ENCODE assay signal across 8 cellular contexts in the genomic region with DNA sequence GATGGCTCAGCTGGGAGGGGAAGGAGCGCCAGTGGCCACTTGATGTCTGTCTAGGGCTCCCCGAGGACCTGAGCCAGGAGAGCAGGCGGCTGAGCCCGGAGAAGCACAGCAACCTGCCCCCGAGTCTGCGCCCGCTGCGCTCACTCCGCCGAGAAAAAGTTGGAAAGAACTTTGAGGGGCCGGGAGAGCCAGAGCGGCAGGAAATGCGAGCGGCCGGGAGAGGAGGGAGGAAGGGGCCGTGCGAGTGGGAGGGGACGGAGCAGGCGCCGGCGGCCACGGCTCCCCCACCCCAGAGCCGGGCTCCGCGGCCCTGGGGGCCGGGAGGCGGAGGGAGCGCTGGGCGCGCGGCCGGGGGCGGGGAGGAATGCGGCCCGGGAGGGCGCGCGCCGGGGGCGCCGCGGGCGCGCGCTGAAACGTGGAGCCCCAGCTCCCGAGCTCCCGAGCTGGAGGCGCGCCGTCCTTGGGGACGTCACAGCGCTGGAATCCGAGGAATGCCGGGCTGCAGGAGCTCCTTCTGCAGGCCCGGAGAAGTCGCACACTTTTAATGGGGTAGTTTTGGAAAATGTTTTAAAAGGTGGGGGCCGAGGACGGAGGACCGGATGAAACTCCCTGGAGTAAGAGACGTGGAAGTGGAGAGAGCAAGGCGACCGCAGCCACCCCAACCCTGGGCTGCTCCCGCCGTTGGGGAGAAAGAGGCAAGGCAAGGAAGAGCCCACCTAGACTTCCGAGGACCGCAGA. TPM values are rescaled to one million over a fixed set of nuclear protein-coding genes. Genes with fewer than 3 reads are reported as not detected.
DNase-seq lines count a peak whose midpoint lies in the region; ATAC-seq lines count a peak whose summit lies in the region.

A gene (minus strand): TSS at position 167 of the 738 bp plus-strand sequence. CDS start 86,799 bp downstream, outside the sequence.

- H3K27me3 Mint-ChIP-seq in activated CD8-positive, alpha-beta memory T cell treated with anti-CD3 and anti-CD28 coated beads, Interleukin-2, amount 10 ng/mL, durations not matched to agents 7 days and 5 days, result peaks cover 83% of the 10 kb centered on the region
- H3K27me3 Mint-ChIP-seq in T-helper 2 cell treated with Interferon-gamma antibody and Interleukin-4, amounts not matched to agents 5 μg/mL and 100 μg/mL, for 36 hours (ENCODE audit: low read depth), result peaks cover 3% of the 10 kb centered on the region

- peak within 1 kb of the TSS; percentile 69 for H3K27ac ChIP-seq in substantia nigra (ENCODE audit: low read depth, low read length, poor library complexity, severe bottlenecking)

- DNase-seq in activated CD8-positive, alpha-beta memory T cell treated with anti-CD3 and anti-CD28 coated beads, Interleukin-2, amount 10 ng/mL, durations not matched to agents 7 days and 5 days, result no peak
- DNase-seq in activated CD8-positive, alpha-beta memory T cell treated with anti-CD3 and anti-CD28 coated beads for 24 hours, result no peak
- DNase-seq in HT-29 (ENCODE audit: low spot score) (peak; percentile 93), epidermal melanocyte (ENCODE audit: insufficient read length, low spot score) (peak; percentile 83), medulla oblongata (ENCODE audit: extremely low spot score) (peak; percentile 72), substantia nigra (lab: John Stamatoyannopoulos, UW) (peak in 42 of 49 donors; percentile 4 to 78 (median 45))
- peak; percentile 41 for DNase-seq in T-helper 2 cell treated with Interferon-gamma antibody and Interleukin-4, amounts not matched to agents 5 μg/mL and 100 μg/mL, for 36 hours (ENCODE audit: low spot score)
- DNase-seq in activated CD4-positive, CD25-positive, alpha-beta regulatory T cell treated with anti-CD3 and anti-CD28 coated beads, Interleukin-2, amount 50 U/mL, for 72 hours, result no peak

- no peak within 1 kb of the TSS for H3K27ac Mint-ChIP-seq in activated CD8-positive, alpha-beta memory T cell treated with anti-CD3 and anti-CD28 coated beads, Interleukin-2, amount 10 ng/mL, durations not matched to agents 7 days and 5 days
- H3K27ac Mint-ChIP-seq in T-helper 2 cell treated with Interferon-gamma antibody and Interleukin-4, amounts not matched to agents 5 μg/mL and 100 μg/mL, for 36 hours, result peak within 1 kb of the TSS; percentile 79

- no peaks in the 10 kb centered on the region for H3K9me3 Mint-ChIP-seq in activated CD8-positive, alpha-beta memory T cell treated with anti-CD3 and anti-CD28 coated beads, Interleukin-2, amount 10 ng/mL, durations not matched to agents 7 days and 5 days (ENCODE audit: low read depth)
- no peaks in the 10 kb centered on the region for H3K9me3 Mint-ChIP-seq in T-helper 2 cell treated with Interferon-gamma antibody and Interleukin-4, amounts not matched to agents 5 μg/mL and 100 μg/mL, for 36 hours

- H3K4me3 Mint-ChIP-seq in activated CD8-positive, alpha-beta memory T cell treated with anti-CD3 and anti-CD28 coated beads, Interleukin-2, amount 10 ng/mL, durations not matched to agents 7 days and 5 days, result peak within 1 kb of the TSS; percentile 60
- peak within 1 kb of the TSS; percentile 91 for H3K4me3 Mint-ChIP-seq in T-helper 2 cell treated with Interferon-gamma antibody and Interleukin-4, amounts not matched to agents 5 μg/mL and 100 μg/mL, for 36 hours

- CTCF ChIA-PET in activated CD8-positive, alpha-beta memory T cell treated with anti-CD3 and anti-CD28 coated beads, Interleukin-2, amount 10 ng/mL, durations not matched to agents 7 days and 5 days (lab: Charles Lee), result no interaction called here

- H3K4me1 Mint-ChIP-seq in activated CD8-positive, alpha-beta memory T cell treated with anti-CD3 and anti-CD28 coated beads, Interleukin-2, amount 10 ng/mL, durations not matched to agents 7 days and 5 days, result peaks cover 5% of the 10 kb centered on the region
- peaks cover 45% of the 10 kb centered on the region for H3K4me1 Mint-ChIP-seq in T-helper 2 cell treated with Interferon-gamma antibody and Interleukin-4, amounts not matched to agents 5 μg/mL and 100 μg/mL, for 36 hours (ENCODE audit: low read depth)

- ATAC-seq in activated CD8-positive, alpha-beta memory T cell treated with anti-CD3 and anti-CD28 coated beads, Interleukin-2, amount 10 ng/mL, durations not matched to agents 7 days and 5 days, result no peak

- H3K36me3 Mint-ChIP-seq in activated CD8-positive, alpha-beta memory T cell treated with anti-CD3 and anti-CD28 coated beads, Interleukin-2, amount 10 ng/mL, durations not matched to agents 7 days and 5 days, result no peaks in the 10 kb centered on the region
- no peaks in the 10 kb centered on the region for H3K36me3 Mint-ChIP-seq in T-helper 2 cell treated with Interferon-gamma antibody and Interleukin-4, amounts not matched to agents 5 μg/mL and 100 μg/mL, for 36 hours (ENCODE audit: low read depth)

RNA-seq across cellular contexts. Expression of the gene that starts here (rescaled TPM):
- 1 to 10 TPM in 1 of 2 experiments, under 1 TPM in 1; 0.32 to 1.1 TPM for total RNA-seq in activated CD8-positive, alpha-beta memory T cell treated with anti-CD3 and anti-CD28 coated beads, Interleukin-2, amount 10 ng/mL, durations not matched to agents 7 days and 5 days
- 5.9 and 11.0 TPM in 2 replicates for total RNA-seq in HT-29 (2014; rRNA removed; shearing (Covaris generic))

Comparison
In these comparisons a context has a peak if more than half of its experiments do, and no peak if none do; other contexts are left out.
1. DNase-seq: peak in HT-29 (single experiment), T-helper 2 cell treated with Interferon-gamma antibody and Interleukin-4, amounts not matched to agents 5 μg/mL and 100 μg/mL, for 36 hours (single experiment), epidermal melanocyte (single experiment), medulla oblongata (single experiment) and substantia nigra (42 of 49); none in activated CD8-positive, alpha-beta memory T cell treated with anti-CD3 and anti-CD28 coated beads, Interleukin-2, amount 10 ng/mL, durations not matched to agents 7 days and 5 days (single experiment), activated CD8-positive, alpha-beta memory T cell treated with anti-CD3 and anti-CD28 coated beads for 24 hours (single experiment) and activated CD4-positive, CD25-positive, alpha-beta regulatory T cell treated with anti-CD3 and anti-CD28 coated beads, Interleukin-2, amount 50 U/mL, for 72 hours (single experiment).